In the genomic region with DNA sequence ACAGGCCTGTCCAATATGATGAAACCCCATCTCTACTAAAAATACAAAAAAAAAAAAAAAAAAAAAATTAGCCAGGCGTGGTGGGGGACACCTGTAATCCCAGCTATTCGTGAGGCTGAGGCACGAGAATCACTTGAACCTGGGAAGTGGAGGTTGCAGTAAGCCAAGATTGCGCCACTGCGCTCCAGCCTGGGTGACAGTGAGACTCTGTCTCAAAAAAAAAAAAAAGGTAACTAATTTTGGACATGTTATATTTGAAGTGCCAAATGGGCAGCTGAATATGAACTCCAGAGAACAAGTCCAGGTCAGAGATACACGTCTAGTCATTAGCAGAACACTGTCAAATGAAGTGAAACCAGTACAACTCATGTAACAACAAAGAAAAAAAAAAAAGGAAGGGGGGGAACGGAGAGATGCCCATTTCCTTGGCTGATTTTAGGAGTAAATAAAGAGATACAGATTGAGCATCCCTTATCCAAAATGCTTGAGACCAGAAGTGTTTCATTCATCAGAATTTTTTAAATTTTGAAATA, we compare ENCODE assay signal across 7 cellular contexts. TPM values are rescaled to one million over a fixed set of nuclear protein-coding genes. Genes with fewer than 3 reads are reported as not detected.
A peak's percentile ranks its signal among the peaks of the same experiment; 100 is the strongest.
DNase-seq lines count a peak whose midpoint lies in the region; ATAC-seq and TF ChIP-seq lines count a peak whose summit lies in the region.
"Not testable (repeated sequence)": the region's sequence is repeated elsewhere in the genome, so short reads cannot be mapped to it uniquely, and the experiment has no call there.

No MANE protein-coding gene starts in this region.

- intact Hi-C loops in right cardiac atrium (cut with DNase I); sigmoid colon (cut with DNase I): not testable (repeated sequence)

- H3K4me3 Mint-ChIP-seq in activated naive CD8-positive, alpha-beta T cell, result peak overlapping the region; percentile 74

- H3K27ac ChIP-seq in DOHH2 (ENCODE audit: low read depth, low read length) (peak overlapping the region; percentile 96), MM.1S (ENCODE audit: low read length) (peak overlapping the region; percentile 29; the same call in 1 of the 2 replicates), SU-DHL-6 (ENCODE audit: low read depth, low read length) (peak overlapping the region; percentile 100), right cardiac atrium (ENCODE audit: low read length) (peak overlapping the region; percentile 56), sigmoid colon (peak overlapping the region in 3 of 4 donors; percentile 38 to 99 (median 98))

- H3K9ac ChIP-seq in MM.1S (ENCODE audit: low read length), result not testable (repeated sequence)
- peak overlapping the region; percentile 89; the same call in 1 of the 2 replicates for H3K9ac ChIP-seq in SU-DHL-6 (ENCODE audit: low read length)

- H3K4me3 ChIP-seq in DOHH2 (ENCODE audit: low read length) (peak overlapping the region; percentile 72), SU-DHL-6 (ENCODE audit: insufficient read depth, low read length, poor library complexity, severe bottlenecking) (peak overlapping the region; percentile 30)
- H3K4me3 ChIP-seq in MM.1S (ENCODE audit: low read length); right cardiac atrium (ENCODE audit: low read length); sigmoid colon: not testable (repeated sequence)

- DNase-seq in MM.1S (peak; percentile 39), right cardiac atrium (peak in 2 of 3 donors; percentile 35 to 61)
- not testable (repeated sequence) for DNase-seq in sigmoid colon

- TF ChIP-seq POLR2A in sigmoid colon (IDR thresholded peaks at IDR 0.05), result not testable (repeated sequence)

- peak overlapping the region; percentile 81 for H3K27ac Mint-ChIP-seq in activated naive CD8-positive, alpha-beta T cell

- not testable (repeated sequence) for H3K27me3 Mint-ChIP-seq in activated naive CD8-positive, alpha-beta T cell

- peaks cover 17% of the 10 kb centered on the region for H3K36me3 ChIP-seq in DOHH2 (ENCODE audit: control insufficient read depth, low read length)
- H3K36me3 ChIP-seq in MM.1S (replicated peaks; ENCODE audit: insufficient read depth, low read length); SU-DHL-6 (ENCODE audit: low read length); sigmoid colon: not testable (repeated sequence)

- not testable (repeated sequence) for TF ChIP-seq CTCF in DOHH2 (IDR thresholded peaks at IDR 0.05; ENCODE audit: low read depth, low read length, poor library complexity, severe bottlenecking); MM.1S (IDR thresholded peaks at IDR 0.05; ENCODE audit: low read length); SU-DHL-6 (IDR thresholded peaks at IDR 0.05; ENCODE audit: insufficient read depth, low read length, poor library complexity, severe bottlenecking); sigmoid colon (IDR thresholded peaks at IDR 0.05)

- TF ChIP-seq EP300 in sigmoid colon (IDR thresholded peaks at IDR 0.05), result not testable (repeated sequence)

- H3F3A ChIP-seq in DOHH2 (ENCODE audit: control insufficient read depth, insufficient read depth) (peaks cover 58% of the 10 kb centered on the region), MM.1S (ENCODE audit: insufficient read depth, low read length) (peaks cover 46% of the 10 kb centered on the region), SU-DHL-6 (ENCODE audit: insufficient read depth) (peaks cover 82% of the 10 kb centered on the region)

- not testable (repeated sequence) for H4K20me1 ChIP-seq in DOHH2 (ENCODE audit: control insufficient read depth, insufficient read depth, low read depth, low read length); MM.1S (ENCODE audit: insufficient read depth, low read length); SU-DHL-6 (ENCODE audit: low read depth, low read length)

- H2AFZ ChIP-seq in MM.1S (ENCODE audit: low read length); SU-DHL-6 (ENCODE audit: low read depth, low read length, severe bottlenecking): not testable (repeated sequence)

- H3K4me1 Mint-ChIP-seq in activated naive CD8-positive, alpha-beta T cell (ENCODE audit: low read depth), result peaks cover 66% of the 10 kb centered on the region

- not testable (repeated sequence) for H3K27me3 ChIP-seq in DOHH2 (ENCODE audit: control insufficient read depth, low read length); MM.1S (replicated peaks; ENCODE audit: insufficient read depth, low read length); SU-DHL-6 (ENCODE audit: low read length); right cardiac atrium (ENCODE audit: control insufficient read depth, insufficient read depth); sigmoid colon

- ATAC-seq in GM21786 (IDR thresholded peaks at IDR 0.05; ENCODE audit: unreplicated experiment), result peak; percentile 21
- ATAC-seq in right cardiac atrium, result not testable (repeated sequence)

- H3K9me3 Mint-ChIP-seq in activated naive CD8-positive, alpha-beta T cell (ENCODE audit: low read depth), result not testable (repeated sequence)

- peaks cover 89% of the 10 kb centered on the region for H3K79me2 ChIP-seq in DOHH2 (ENCODE audit: control insufficient read depth, low read length)
- peaks cover 87% of the 10 kb centered on the region for H3K79me2 ChIP-seq in MM.1S (ENCODE audit: low read length)
- peaks cover 81% of the 10 kb centered on the region for H3K79me2 ChIP-seq in SU-DHL-6 (ENCODE audit: insufficient read depth, low read length)

- H3K9me3 ChIP-seq in DOHH2 (ENCODE audit: control insufficient read depth, insufficient read depth, low read length); MM.1S (replicated peaks; ENCODE audit: insufficient read depth, low read length); SU-DHL-6 (ENCODE audit: insufficient read depth, low read length); right cardiac atrium (ENCODE audit: control insufficient read depth, low read length); sigmoid colon: not testable (repeated sequence)

- not testable (repeated sequence) for H3K36me3 Mint-ChIP-seq in activated naive CD8-positive, alpha-beta T cell

- H3K4me2 ChIP-seq in DOHH2 (ENCODE audit: low read length), result peak overlapping the region; percentile 96
- peak overlapping the region; percentile 63; the same call in 1 of the 2 replicates for H3K4me2 ChIP-seq in MM.1S (ENCODE audit: low read depth, low read length)
- H3K4me2 ChIP-seq in SU-DHL-6 (ENCODE audit: low read depth, low read length, poor library complexity, severe bottlenecking), result peak overlapping the region; percentile 100

- not testable (repeated sequence) for H3K9me2 ChIP-seq in DOHH2 (replicated peaks; ENCODE audit: control insufficient read depth, low read length); MM.1S (replicated peaks; ENCODE audit: insufficient read depth, low read length); SU-DHL-6 (replicated peaks; ENCODE audit: insufficient read depth, low read length)

- peaks cover 82% of the 10 kb centered on the region for H3K4me1 ChIP-seq in DOHH2 (ENCODE audit: control insufficient read depth, low read length)
- H3K4me1 ChIP-seq in MM.1S (ENCODE audit: low read length), result peaks cover 40% of the 10 kb centered on the region
- not testable (repeated sequence) for H3K4me1 ChIP-seq in right cardiac atrium (ENCODE audit: control insufficient read depth, insufficient read depth, low read length)
- H3K4me1 ChIP-seq in sigmoid colon, result peaks cover 0 to 59% (median 47%) of the 10 kb centered on the region in 4 donors

- 58% methylated on average over 7 of the region's 7 CpGs for WGBS in right cardiac atrium
- WGBS in sigmoid colon, 2 donors, result 79 to 82% methylated on average over 7 of the region's 7 CpGs

RNA-seq across cellular contexts. Expression of gene ADAM17, which starts 4.7 kb away (rescaled TPM):
- total RNA-seq in right cardiac atrium, result 10 to 100 TPM; 14.1 to 23.1 (median 15.8) TPM
- 7.1 TPM for polyA plus RNA-seq in right cardiac atrium
- total RNA-seq in sigmoid colon, result 10 to 100 TPM; 12.1 to 17.6 (median 16.1) TPM
- polyA plus RNA-seq in sigmoid colon, result 10 to 100 TPM in 2 of 3 donors, 1 to 10 TPM in 1; 3.2 to 12.8 (median 10.2) TPM

Comparison
In these comparisons a context has a peak if more than half of its experiments do, and no peak if none do; other contexts are left out.
1. H3K27ac ChIP-seq: peak in every context shown above with its lines; median percentile 100 in SU-DHL-6; 98 in sigmoid colon; 96 in DOHH2; 56 in right cardiac atrium; 29 in MM.1S.